30 cellular contexts compared by ENCODE assay signal in the genomic region with DNA sequence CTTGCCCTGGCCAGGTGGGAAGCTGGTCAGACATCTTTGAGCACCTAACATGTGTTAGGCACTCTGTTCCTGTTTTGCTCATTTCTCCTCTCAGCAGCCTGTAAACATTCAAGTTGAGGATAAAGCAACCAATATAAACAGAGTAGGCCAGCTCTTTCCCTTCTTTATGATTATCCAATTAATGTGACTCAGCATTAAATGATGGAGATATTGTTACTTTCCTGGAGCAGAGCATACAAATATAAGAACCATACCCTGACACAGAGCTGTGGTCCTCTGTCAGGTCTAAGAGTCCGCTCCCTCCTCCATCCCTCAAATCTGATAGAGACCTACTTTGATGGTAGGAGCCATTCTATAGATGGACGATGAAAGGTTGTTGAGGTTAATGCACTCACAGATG.
"Had no signal": no experiment of that assay in that cellular context is flagged by ENCODE, and none has a peak within 500 bp of the region (broad histone marks: within the 10 kb centered on the region; RNA-seq: fewer than 3 reads in every experiment).

No MANE protein-coding gene starts in this region.

- DNase-seq: activated B cell treated with CpG ODN at 0.5 μM for 24 hours; activated CD4-positive, alpha-beta memory T cell treated with anti-CD3 and anti-CD28 coated beads for 36 hours; activated CD4-positive, alpha-beta T cell treated with anti-CD3 and anti-CD28 coated beads for 4 hours; activated CD4-positive, alpha-beta T cell treated with anti-CD3 and anti-CD28 coated beads, Interleukin-2, amount 50 U/mL, for 1 hour; activated CD4-positive, CD25-positive, alpha-beta regulatory T cell treated with anti-CD3 and anti-CD28 coated beads, Interleukin-2, amount 50 U/mL, for 72 hours; activated CD8-positive, alpha-beta memory T cell treated with anti-CD3 and anti-CD28 coated beads, Interleukin-2, amount 50 U/mL, for 4 hours; activated gamma-delta T cell treated with Interleukin-2 at 50 U/mL for 16 hours; activated naive CD4-positive, alpha-beta T cell treated with anti-CD3 and anti-CD28 coated beads for 36 hours; activated T-cell treated with anti-CD3 and anti-CD28 coated beads for 4 hours; activated T-cell treated with anti-CD3 and anti-CD28 coated beads, Interleukin-2, amount 50 U/mL, for 4 hours; adrenal gland; central memory CD4-positive, alpha-beta T cell; Karpas-422; MG63; NCI-H1048; NCI-H1105 treated with DMSO at 0.1 percent for 48 hours; NCI-H1436; NCI-H1694 treated with DMSO at 0.1 percent for 48 hours; NCI-H2029; NCI-H345; NCI-H524 treated with DMSO at 0.1 percent for 48 hours; Peyer's patch; RPMI8226; SIG-M5; T-helper 1 cell; T-helper 2 cell; T-helper 9 cell had no signal

- H3K9me3 ChIP-seq: adrenal gland, MG63, Peyer's patch had no signal

- H3K36me3 ChIP-seq: adrenal gland, MG63, Peyer's patch had no signal

- H3K27me3 ChIP-seq: adrenal gland, MG63, Peyer's patch had no signal

- H3K4me3 ChIP-seq: adrenal gland, MG63, Peyer's patch had no signal

- H3K4me1 ChIP-seq: Peyer's patch had no signal

- ATAC-seq: activated naive CD4-positive, alpha-beta T cell treated with anti-CD3 and anti-CD28 coated beads, Interleukin-2, amount 50 U/mL, for 72 hours; activated T-cell treated with anti-CD3 and anti-CD28 coated beads, Interleukin-2, amount 50 U/mL, for 4 hours; Right ventricle myocardium inferior had no signal

- H3K27ac ChIP-seq: adrenal gland, Peyer's patch, VCaP had no signal
